Comparison of ENCODE assay signal across 1 cellular context in the genomic region with DNA sequence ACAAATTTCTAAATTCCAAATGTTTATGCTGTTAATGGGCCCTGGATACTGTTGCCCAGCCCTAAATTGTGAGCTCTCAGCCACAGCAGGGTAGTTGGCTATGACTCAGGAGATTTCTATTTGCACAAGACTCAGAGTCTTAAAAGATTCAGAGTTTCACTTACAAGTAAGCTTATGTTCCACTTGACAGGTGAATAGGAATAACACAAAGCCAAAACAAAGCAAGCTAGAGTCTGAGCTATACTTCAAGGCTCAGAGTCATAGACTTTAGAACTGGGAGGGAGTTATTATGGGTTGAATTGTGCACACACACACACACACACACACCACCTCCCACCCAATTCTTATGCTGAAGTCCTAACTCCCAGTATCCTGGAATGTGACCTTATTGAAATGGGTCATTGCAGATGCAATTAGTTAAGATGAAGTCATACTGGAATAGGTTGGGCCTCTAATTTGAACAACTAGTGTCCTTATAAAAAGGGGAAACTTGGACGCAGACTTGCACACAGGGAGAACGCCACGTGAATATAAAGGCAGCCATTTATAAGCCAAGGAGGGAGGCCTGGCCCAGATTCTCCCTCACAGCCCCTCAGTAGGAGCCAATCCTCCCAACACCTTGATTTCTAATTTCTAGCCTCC.
A peak's percentile ranks its signal among the peaks of the same experiment; 100 is the strongest.
TF ChIP-seq lines count a peak whose summit lies in the region.

No MANE protein-coding gene starts in this region.

TF ChIP-seq in HEK293, 187 proteins besides CTCF, POLR2A, EP300 and RAD21 (continued from another document):
- TF ChIP-seq, protein P1, sequence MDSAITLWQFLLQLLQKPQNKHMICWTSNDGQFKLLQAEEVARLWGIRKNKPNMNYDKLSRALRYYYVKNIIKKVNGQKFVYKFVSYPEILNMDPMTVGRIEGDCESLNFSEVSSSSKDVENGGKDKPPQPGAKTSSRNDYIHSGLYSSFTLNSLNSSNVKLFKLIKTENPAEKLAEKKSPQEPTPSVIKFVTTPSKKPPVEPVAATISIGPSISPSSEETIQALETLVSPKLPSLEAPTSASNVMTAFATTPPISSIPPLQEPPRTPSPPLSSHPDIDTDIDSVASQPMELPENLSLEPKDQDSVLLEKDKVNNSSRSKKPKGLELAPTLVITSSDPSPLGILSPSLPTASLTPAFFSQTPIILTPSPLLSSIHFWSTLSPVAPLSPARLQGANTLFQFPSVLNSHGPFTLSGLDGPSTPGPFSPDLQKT (IDR thresholded peaks at IDR 0.05; ENCODE audit: borderline replicate concordance, low read depth, low read length) = no peak
- peak; percentile 75 for TF ChIP-seq ZBTB17 (tag by site-specific recombination; IDR thresholded peaks at IDR 0.05)
- no peak for TF ChIP-seq ZNF521 (tag by site-specific recombination; IDR thresholded peaks at IDR 0.05)
- TF ChIP-seq, protein P2, sequence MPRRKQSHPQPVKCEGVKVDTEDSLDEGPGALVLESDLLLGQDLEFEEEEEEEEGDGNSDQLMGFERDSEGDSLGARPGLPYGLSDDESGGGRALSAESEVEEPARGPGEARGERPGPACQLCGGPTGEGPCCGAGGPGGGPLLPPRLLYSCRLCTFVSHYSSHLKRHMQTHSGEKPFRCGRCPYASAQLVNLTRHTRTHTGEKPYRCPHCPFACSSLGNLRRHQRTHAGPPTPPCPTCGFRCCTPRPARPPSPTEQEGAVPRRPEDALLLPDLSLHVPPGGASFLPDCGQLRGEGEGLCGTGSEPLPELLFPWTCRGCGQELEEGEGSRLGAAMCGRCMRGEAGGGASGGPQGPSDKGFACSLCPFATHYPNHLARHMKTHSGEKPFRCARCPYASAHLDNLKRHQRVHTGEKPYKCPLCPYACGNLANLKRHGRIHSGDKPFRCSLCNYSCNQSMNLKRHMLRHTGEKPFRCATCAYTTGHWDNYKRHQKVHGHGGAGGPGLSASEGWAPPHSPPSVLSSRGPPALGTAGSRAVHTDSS (tag by site-specific recombination; IDR thresholded peaks at IDR 0.05) = no peak
- TF ChIP-seq, protein P3, sequence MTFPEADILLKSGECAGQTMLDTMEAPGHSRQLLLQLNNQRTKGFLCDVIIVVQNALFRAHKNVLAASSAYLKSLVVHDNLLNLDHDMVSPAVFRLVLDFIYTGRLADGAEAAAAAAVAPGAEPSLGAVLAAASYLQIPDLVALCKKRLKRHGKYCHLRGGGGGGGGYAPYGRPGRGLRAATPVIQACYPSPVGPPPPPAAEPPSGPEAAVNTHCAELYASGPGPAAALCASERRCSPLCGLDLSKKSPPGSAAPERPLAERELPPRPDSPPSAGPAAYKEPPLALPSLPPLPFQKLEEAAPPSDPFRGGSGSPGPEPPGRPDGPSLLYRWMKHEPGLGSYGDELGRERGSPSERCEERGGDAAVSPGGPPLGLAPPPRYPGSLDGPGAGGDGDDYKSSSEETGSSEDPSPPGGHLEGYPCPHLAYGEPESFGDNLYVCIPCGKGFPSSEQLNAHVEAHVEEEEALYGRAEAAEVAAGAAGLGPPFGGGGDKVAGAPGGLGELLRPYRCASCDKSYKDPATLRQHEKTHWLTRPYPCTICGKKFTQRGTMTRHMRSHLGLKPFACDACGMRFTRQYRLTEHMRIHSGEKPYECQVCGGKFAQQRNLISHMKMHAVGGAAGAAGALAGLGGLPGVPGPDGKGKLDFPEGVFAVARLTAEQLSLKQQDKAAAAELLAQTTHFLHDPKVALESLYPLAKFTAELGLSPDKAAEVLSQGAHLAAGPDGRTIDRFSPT (tag by site-specific recombination; IDR thresholded peaks at IDR 0.05) = peak; percentile 88
